In genomic region chr6:136403166-136403980, GRCh38 we compare ENCODE assay signal across 11 cellular contexts.
A peak's percentile ranks its signal among the peaks of the same experiment; 100 is the strongest.
DNase-seq lines count a peak whose midpoint lies in the region; ATAC-seq, FAIRE-seq and TF ChIP-seq lines count a peak whose summit lies in the region.
"Had no signal": no experiment of that assay in that cellular context is flagged by ENCODE, and none has a peak within 500 bp of the region (broad histone marks: within the 10 kb centered on the region; RNA-seq: fewer than 3 reads in every experiment).

No MANE protein-coding gene starts in this region.

- H3K4me1 Mint-ChIP-seq in CD4-positive, alpha-beta T cell (ENCODE audit: low read depth) = no peaks in the 10 kb centered on the region
- H3K4me1 Mint-ChIP-seq: activated naive CD8-positive, alpha-beta T cell treated with anti-CD3 and anti-CD28 coated beads, Interleukin-2, amount 10 ng/mL, durations not matched to agents 7 days and 5 days had no signal

- peaks cover 11% of the 10 kb centered on the region for H3K4me1 ChIP-seq in fibroblast of lung (ENCODE audit: control insufficient read depth, extremely low read depth, insufficient read depth, low read length)

- no peak overlapping the region for H3K9ac ChIP-seq in fibroblast of lung (ENCODE audit: insufficient read depth, low read length)

- H3K27ac ChIP-seq in fibroblast of lung (ENCODE audit: insufficient read depth, low read length) (peak overlapping the region; percentile 77), skin epidermis (peak overlapping the region in 17 of 21 experiments; percentile 1 to 82 (median 60))
- H3K27ac ChIP-seq in CD4-positive, alpha-beta T cell (ENCODE audit: low read depth, low read length) = no peak overlapping the region

- H3K36me3 ChIP-seq in fibroblast of lung (ENCODE audit: control insufficient read depth, insufficient read depth, low read length) = no peaks in the 10 kb centered on the region

- peaks cover 5% of the 10 kb centered on the region for H3K27me3 Mint-ChIP-seq in CD4-positive, alpha-beta T cell

- FAIRE-seq in H54 (lab: Jason Lieb, UNC) = peak; percentile 86

- H3K4me3 ChIP-seq in fibroblast of lung (replicated peaks in 1 of 4; ENCODE audit: control extremely low read depth in 1 of 4, insufficient read depth in 1 of 4, low read depth in 3 of 4, low read length in 4 of 4) (no peak overlapping the region), skin epidermis (no peak overlapping the region)

- peak overlapping the region; percentile 11 for H2AFZ ChIP-seq in fibroblast of lung (ENCODE audit: low read length)

- no peak overlapping the region for H3K27ac Mint-ChIP-seq in CD4-positive, alpha-beta T cell
- H3K27ac Mint-ChIP-seq: activated naive CD8-positive, alpha-beta T cell treated with anti-CD3 and anti-CD28 coated beads, Interleukin-2, amount 10 ng/mL, durations not matched to agents 7 days and 5 days had no signal

- no peaks in the 10 kb centered on the region for H4K20me1 ChIP-seq in fibroblast of lung (ENCODE audit: control insufficient read depth, extremely low read depth, insufficient read depth, low read length)

- no peak overlapping the region for H3K4me3 Mint-ChIP-seq in CD4-positive, alpha-beta T cell
- H3K4me3 Mint-ChIP-seq: activated naive CD8-positive, alpha-beta T cell treated with anti-CD3 and anti-CD28 coated beads, Interleukin-2, amount 10 ng/mL, durations not matched to agents 7 days and 5 days had no signal

- DNase-seq in H54 (ENCODE audit: insufficient read length, low spot score) = peak; percentile 20
- DNase-seq in RPMI7951 (ENCODE audit: low read depth) = peak; percentile 76
- peak; percentile 96 to 97 for DNase-seq in fibroblast of lung (ENCODE audit: low read depth in 2 of 2)
- no peak for DNase-seq in stimulated activated CD4-positive, alpha-beta T cell treated with anti-CD3 and anti-CD28 coated beads, Interleukin-4, amount 100 ng/mL, for 1 hour
- DNase-seq in activated CD8-positive, alpha-beta memory T cell treated with anti-CD3 and anti-CD28 coated beads for 24 hours = no peak
- DNase-seq in CD4-positive, alpha-beta T cell = no peak
- DNase-seq: activated naive CD8-positive, alpha-beta T cell treated with anti-CD3 and anti-CD28 coated beads, Interleukin-2, amount 10 ng/mL, durations not matched to agents 7 days and 5 days; left cardiac atrium; stimulated activated CD4-positive, alpha-beta T cell treated with anti-CD3 and anti-CD28 coated beads, Interleukin-4, amount 100 ng/mL, for 24 hours had no signal

- TF ChIP-seq CTCF in fibroblast of lung (conservative IDR thresholded peaks at IDR 0.05 in 1 of 2, IDR thresholded peaks at IDR 0.05 in 1 of 2; ENCODE audit: low read depth in 1 of 2, low read length in 2 of 2) = no peak
- no peak for TF ChIP-seq CTCF in CD4-positive, alpha-beta T cell (IDR thresholded peaks at IDR 0.05)

- H3K9me3 Mint-ChIP-seq in CD4-positive, alpha-beta T cell = peaks cover 3% of the 10 kb centered on the region

- POLR2A ChIA-PET in CD4-positive, alpha-beta T cell (lab: Charles Lee) = no interaction called here

- no peaks in the 10 kb centered on the region for H3K9me3 ChIP-seq in fibroblast of lung (ENCODE audit: control insufficient read depth, insufficient read depth, low read depth, low read length)
- H3K9me3 ChIP-seq in CD4-positive, alpha-beta T cell (ENCODE audit: control insufficient read depth, low read length) = no peaks in the 10 kb centered on the region

- H3K79me2 ChIP-seq in fibroblast of lung (ENCODE audit: control insufficient read depth, insufficient read depth, low read length) = no peaks in the 10 kb centered on the region

- H3K27me3 ChIP-seq in fibroblast of lung (ENCODE audit: control insufficient read depth, insufficient read depth, low read length) = no peaks in the 10 kb centered on the region
- no peaks in the 10 kb centered on the region for H3K27me3 ChIP-seq in CD4-positive, alpha-beta T cell (ENCODE audit: control insufficient read depth, insufficient read depth, low read length)

- TF ChIP-seq POLR2A in H54 (IDR thresholded peaks at IDR 0.05; ENCODE audit: low read depth, low read length) = no peak

- ATAC-seq in HG03439 (IDR thresholded peaks at IDR 0.05; ENCODE audit: unreplicated experiment) = no peak
- ATAC-seq in CD4-positive, alpha-beta T cell (ENCODE audit: poor library complexity) = no peak

- intact Hi-C loops in CD4-positive, alpha-beta T cell (cut with DNase I, micrococcal nuclease) = no loop called here

- H3K36me3 Mint-ChIP-seq in CD4-positive, alpha-beta T cell (ENCODE audit: low read depth) = no peaks in the 10 kb centered on the region
- H3K36me3 Mint-ChIP-seq: activated naive CD8-positive, alpha-beta T cell treated with anti-CD3 and anti-CD28 coated beads, Interleukin-2, amount 10 ng/mL, durations not matched to agents 7 days and 5 days had no signal

- peak overlapping the region; percentile 52 for H3K4me2 ChIP-seq in fibroblast of lung (ENCODE audit: extremely low read depth, insufficient read depth, low read length)

- CTCF ChIA-PET in CD4-positive, alpha-beta T cell (lab: Charles Lee) = no interaction called here

Comparison
In these comparisons a context has a peak if more than half of its experiments do, and no peak if none do; other contexts are left out.
1. DNase-seq: peak in H54 (single experiment), RPMI7951 (single experiment) and fibroblast of lung (2 of 2); none in stimulated activated CD4-positive, alpha-beta T cell treated with anti-CD3 and anti-CD28 coated beads, Interleukin-4, amount 100 ng/mL, for 1 hour (single experiment), activated CD8-positive, alpha-beta memory T cell treated with anti-CD3 and anti-CD28 coated beads for 24 hours (single experiment) and CD4-positive, alpha-beta T cell (0 of 10).